9 cellular contexts compared by ENCODE assay signal in genomic region chr19:57436392-57436791, GRCh38. TPM values are rescaled to one million over a fixed set of nuclear protein-coding genes. Genes with fewer than 3 reads are reported as not detected.
DNase-seq lines count a peak whose midpoint lies in the region; ATAC-seq and TF ChIP-seq lines count a peak whose summit lies in the region.
"Had no signal": no experiment of that assay in that cellular context is flagged by ENCODE, and none has a peak within 500 bp of the region (broad histone marks: within the 10 kb centered on the region; RNA-seq: fewer than 3 reads in every experiment).

No MANE protein-coding gene starts in this region.

- ATAC-seq in HG02981 (IDR thresholded peaks at IDR 0.05; ENCODE audit: unreplicated experiment) = no peak

- peaks cover 6% of the 10 kb centered on the region for H3K9me3 Mint-ChIP-seq in mesothelial cell of epicardium

- peaks cover 22% of the 10 kb centered on the region for H3K4me1 Mint-ChIP-seq in mesothelial cell of epicardium

- H3K36me3 Mint-ChIP-seq in mesothelial cell of epicardium = peaks cover 17% of the 10 kb centered on the region

- H3K27ac ChIP-seq in KOPT-K1 (ENCODE audit: low read depth, low read length, poor library complexity, severe bottlenecking) (peak overlapping the region; percentile 51), breast epithelium (no peak overlapping the region)

- peak overlapping the region; percentile 97 for H3K27ac Mint-ChIP-seq in mesothelial cell of epicardium

- TF ChIP-seq CTCF in BJ (IDR thresholded peaks at IDR 0.05; ENCODE audit: insufficient read depth, low read depth, low read length) (no peak), breast epithelium (IDR thresholded peaks at IDR 0.05) (no peak), mesothelial cell of epicardium (IDR thresholded peaks at IDR 0.05; ENCODE audit: unreplicated experiment) (no peak)

- peaks cover 0 to 10% of the 10 kb centered on the region in 2 donors for H3K4me1 ChIP-seq in breast epithelium

- H3K9me3 ChIP-seq in KOPT-K1 (ENCODE audit: insufficient read depth, low read length, poor library complexity, severe bottlenecking) (no peaks in the 10 kb centered on the region), breast epithelium (peaks cover 10 to 26% of the 10 kb centered on the region in 2 donors)

- H3K4me3 Mint-ChIP-seq in mesothelial cell of epicardium = peak overlapping the region; percentile 95

- CTCF ChIA-PET in BJ (lab: Yijun Ruan, JAX) = interaction anchor here (0.5 to 1.4 kb wide), 2 partner anchors 20 to 79 kb away, joined by 3 to 4 read pairs; no protein-coding TSS in a partner anchor

- intact Hi-C loops in breast epithelium (cut with DNase I; ENCODE audit: low total_unique reads) = no loop called here

- no peaks in the 10 kb centered on the region for H3K27me3 Mint-ChIP-seq in mesothelial cell of epicardium (ENCODE audit: low read depth)

- DNase-seq in BJ (ENCODE audit: low read depth) = no peak
- no peak for DNase-seq in breast epithelium (ENCODE audit: low spot score in 2 of 2)
- no peak for DNase-seq in mesothelial cell of epicardium (ENCODE audit: low spot score in 2 of 2, unreplicated experiment in 2 of 2)
- DNase-seq in NOMO-1 (lab: John Stamatoyannopoulos, UW; ENCODE audit: unreplicated experiment in 2 of 2) = no peak
- no peak for DNase-seq in stimulated activated CD4-positive, alpha-beta T cell treated with anti-CD3 and anti-CD28 coated beads, Interleukin-4, amount 100 ng/mL, for 4 hours
- DNase-seq in T-helper 9 cell = no peak
- DNase-seq: head of caudate nucleus had no signal

- no peak for TF ChIP-seq POLR2A in breast epithelium (IDR thresholded peaks at IDR 0.05)

- H3K27me3 ChIP-seq in BJ (ENCODE audit: control insufficient read depth, insufficient read depth, low read length) = no peaks in the 10 kb centered on the region
- no peaks in the 10 kb centered on the region for H3K27me3 ChIP-seq in breast epithelium

- H3K4me3 ChIP-seq in BJ (ENCODE audit: low read depth, low read length) = peak overlapping the region; percentile 71
- H3K4me3 ChIP-seq in breast epithelium = peak overlapping the region in 2 of 3 donors; percentile 81 to 85

- POLR2A ChIA-PET in BJ (lab: Charles Lee) = no interaction called here

- H3K36me3 ChIP-seq in BJ (ENCODE audit: control insufficient read depth, insufficient read depth, low read length) (no peaks in the 10 kb centered on the region; the same call in 1 of the 2 replicates), KOPT-K1 (ENCODE audit: insufficient read depth, low read length) (peaks cover 23% of the 10 kb centered on the region), breast epithelium (no peaks in the 10 kb centered on the region)

RNA-seq across cellular contexts. Expression of gene ZNF749, which starts 1.3 kb away (rescaled TPM):
- 10.0 and 11.4 TPM in 2 replicates for polyA plus RNA-seq in BJ (2011; rRNA removed)
- polyA minus RNA-seq in BJ (2011; rRNA and poly(A)+ RNA removed) = 6.9 and 9.6 TPM in 2 replicates
- 10 to 100 TPM in 1 of 3 donors, 1 to 10 TPM in 2; 3.4 to 11.1 (median 8.5) TPM for total RNA-seq in breast epithelium
- 20.1 to 23.7 TPM (median 21.9 TPM) in 3 replicates for total RNA-seq in mesothelial cell of epicardium

RNA-seq across cellular contexts. Expression of gene VN1R1, which starts 20.5 kb away (rescaled TPM):
- 0.13 and 0.21 TPM in 2 replicates for polyA plus RNA-seq in BJ (2011; rRNA removed)
- polyA minus RNA-seq in BJ (2011; rRNA and poly(A)+ RNA removed) = 0.05 and 0.31 TPM in 2 replicates
- total RNA-seq in breast epithelium (1 to 10 TPM in 2 of 3 donors, under 1 TPM in 1; 0.96 to 2.5 (median 2.0) TPM), mesothelial cell of epicardium (1.2 to 1.7 TPM (median 1.6 TPM) in 3 replicates)

RNA-seq across cellular contexts. Expression of gene ZNF17, which starts 25.4 kb away (rescaled TPM):
- 4.2 and 6.0 TPM in 2 replicates for polyA plus RNA-seq in BJ (2011; rRNA removed)
- 20.3 and 33.9 TPM in 2 replicates for polyA minus RNA-seq in BJ (2011; rRNA and poly(A)+ RNA removed)
- total RNA-seq in breast epithelium (10 to 100 TPM; 10.5 to 22.0 (median 11.2) TPM), mesothelial cell of epicardium (16.3 to 18.4 TPM (median 17.4 TPM) in 3 replicates)

RNA-seq across cellular contexts. Expression of gene ZNF772, which starts 41.0 kb away (rescaled TPM):
- polyA plus RNA-seq in BJ (2011; rRNA removed) = 3.6 and 5.8 TPM in 2 replicates
- polyA minus RNA-seq in BJ (2011; rRNA and poly(A)+ RNA removed) = 7.8 and 8.2 TPM in 2 replicates
- total RNA-seq in breast epithelium (10 to 100 TPM in 2 of 3 donors, 1 to 10 TPM in 1; 8.5 to 26.9 (median 19.7) TPM), mesothelial cell of epicardium (13.8 to 15.5 TPM (median 14.0 TPM) in 3 replicates)

RNA-seq across cellular contexts. Expression of gene ZNF548, which starts 46.7 kb away (rescaled TPM):
- polyA plus RNA-seq in BJ (2011; rRNA removed) = 12.7 and 13.3 TPM in 2 replicates
- polyA minus RNA-seq in BJ (2011; rRNA and poly(A)+ RNA removed) = 27.4 and 30.0 TPM in 2 replicates
- total RNA-seq in breast epithelium = 10 to 100 TPM; 23.6 to 34.5 (median 31.8) TPM
- total RNA-seq in mesothelial cell of epicardium = 39.1 to 41.1 TPM (median 40.5 TPM) in 3 replicates
